Comparison of ENCODE assay signal across 26 cellular contexts in genomic region chr16:31023252-31023602, GRCh38. TPM values are rescaled to one million over a fixed set of nuclear protein-coding genes. Genes with fewer than 3 reads are reported as not detected.
A peak's percentile ranks its signal among the peaks of the same experiment; 100 is the strongest.
DNase-seq lines count a peak whose midpoint lies in the region; ATAC-seq, FAIRE-seq and TF ChIP-seq lines count a peak whose summit lies in the region.
"Had no signal": no experiment of that assay in that cellular context is flagged by ENCODE, and none has a peak within 500 bp of the region (broad histone marks: within the 10 kb centered on the region; RNA-seq: fewer than 3 reads in every experiment).

No MANE protein-coding gene starts in this region.

- WGBS in heart left ventricle, 4 donors = 85 to 91% (median 90%) methylated on average over 4 of the region's 4 CpGs
- WGBS in psoas muscle, 3 donors = 81 to 91% (median 89%) methylated on average over 4 of the region's 4 CpGs
- 69 to 86% (median 81%) methylated on average over 4 of the region's 4 CpGs for WGBS in spleen, 5 donors

- ATAC-seq in heart left ventricle (no peak), psoas muscle (peak in 1 of 4 donors; percentile 13), GM21390 (IDR thresholded peaks at IDR 0.05; ENCODE audit: unreplicated experiment) (no peak)
- ATAC-seq: A549, GM12878 had no signal

- peak overlapping the region; percentile 33 for H3K27ac ChIP-seq in left ventricle myocardium inferior (replicated peaks)
- peak overlapping the region in 4 of 12 donors; percentile 42 to 55 (median 52) for H3K27ac ChIP-seq in heart left ventricle
- H3K27ac ChIP-seq in SJCRH30 = peak overlapping the region; percentile 60; the same call in 1 of the 2 replicates
- peak overlapping the region; percentile 41 for H3K27ac ChIP-seq in psoas muscle
- peak overlapping the region in 7 of 8 donors; percentile 36 to 83 (median 60) for H3K27ac ChIP-seq in spleen
- H3K27ac ChIP-seq in kidney (ENCODE audit: low read depth in 2 of 2, low read length in 2 of 2) = no peak overlapping the region
- H3K27ac ChIP-seq: A549; BLaER1 treated with 17β-estradiol and CSF1 and Interleukin-3, amounts not matched to agents 10 nM and 100 nM had no signal

- no peak for DNase-seq in left ventricle myocardium inferior
- no peak for DNase-seq in heart left ventricle
- no peak for DNase-seq in SJCRH30
- no peak for DNase-seq in psoas muscle
- no peak for DNase-seq in spleen
- DNase-seq in kidney = no peak
- DNase-seq: 8988T; ACHN; AML-193; BE2C; CD4-positive, alpha-beta T cell; CD8-positive, alpha-beta memory T cell; DMS 273 treated with DMSO at 0.1 percent for 48 hours; DMS79; EL; GDM1; GOT3; HFFc6 had no signal

- H3K9ac ChIP-seq in kidney (ENCODE audit: low read length in 2 of 2) = no peak overlapping the region
- H3K9ac ChIP-seq: BLaER1 treated with 17β-estradiol and CSF1 and Interleukin-3, amounts not matched to agents 10 nM and 100 nM had no signal

- peaks cover 10% of the 10 kb centered on the region for H3K4me1 ChIP-seq in left ventricle myocardium inferior
- peaks cover 0 to 36% (median 0%) of the 10 kb centered on the region in 12 donors for H3K4me1 ChIP-seq in heart left ventricle
- peaks cover 14% of the 10 kb centered on the region for H3K4me1 ChIP-seq in SJCRH30
- H3K4me1 ChIP-seq in psoas muscle = no peaks in the 10 kb centered on the region
- peaks cover 0 to 27% (median 16%) of the 10 kb centered on the region in 6 donors for H3K4me1 ChIP-seq in spleen
- no peaks in the 10 kb centered on the region for H3K4me1 ChIP-seq in kidney (ENCODE audit: control insufficient read depth in 1 of 2, insufficient read depth in 1 of 2, low read depth in 1 of 2, low read length in 2 of 2)
- H3K4me1 ChIP-seq: A549, BE2C, HAP-1 had no signal

- FAIRE-seq in kidney (lab: Jason Lieb, UNC) = no peak
- FAIRE-seq: A549, D721Med, GM12878, H54 had no signal

- intact Hi-C loops in left ventricle myocardium inferior (cut with micrococcal nuclease) (no loop called here), heart left ventricle (cut with DNase I) (no loop called here), psoas muscle (cut with DNase I) (no loop called here), spleen (cut with DNase I; ENCODE audit: low total_unique reads) (no loop called here), kidney (cut with DNase I) (no loop called here)

- H3K4me3 ChIP-seq in left ventricle myocardium inferior (no peak overlapping the region), heart left ventricle (no peak overlapping the region), SJCRH30 (no peak overlapping the region), psoas muscle (no peak overlapping the region), spleen (no peak overlapping the region), kidney (ENCODE audit: low read length in 2 of 2) (no peak overlapping the region)
- H3K4me3 ChIP-seq: A549; BLaER1 treated with 17β-estradiol and CSF1 and Interleukin-3, amounts not matched to agents 10 nM and 100 nM; GM12878; HAP-1 had no signal

- H3K9me3 ChIP-seq in left ventricle myocardium inferior (replicated peaks) = no peaks in the 10 kb centered on the region
- H3K9me3 ChIP-seq in heart left ventricle = no peaks in the 10 kb centered on the region
- H3K9me3 ChIP-seq in SJCRH30 (replicated peaks) = no peaks in the 10 kb centered on the region
- no peaks in the 10 kb centered on the region for H3K9me3 ChIP-seq in psoas muscle
- H3K9me3 ChIP-seq in spleen = no peaks in the 10 kb centered on the region
- no peaks in the 10 kb centered on the region for H3K9me3 ChIP-seq in kidney (ENCODE audit: control insufficient read depth in 1 of 2, low read length in 2 of 2)
- H3K9me3 ChIP-seq: A549, BE2C, HAP-1 had no signal

- TF ChIP-seq CTCF in left ventricle myocardium inferior (IDR thresholded peaks at IDR 0.05; ENCODE audit: borderline replicate concordance) (no peak), heart left ventricle (IDR thresholded peaks at IDR 0.05) (no peak), psoas muscle (IDR thresholded peaks at IDR 0.05) (no peak), spleen (IDR thresholded peaks at IDR 0.05 in 8 of 11, conservative IDR thresholded peaks at IDR 0.05 in 3 of 11) (no peak), kidney (IDR thresholded peaks at IDR 0.05; ENCODE audit: borderline replicate concordance, extremely low read depth, insufficient read depth) (no peak)

- no peaks in the 10 kb centered on the region for H3K36me3 ChIP-seq in left ventricle myocardium inferior
- H3K36me3 ChIP-seq in heart left ventricle = no peaks in the 10 kb centered on the region
- H3K36me3 ChIP-seq in SJCRH30 = no peaks in the 10 kb centered on the region
- H3K36me3 ChIP-seq in psoas muscle (ENCODE audit: insufficient read depth in 1 of 2, low read depth in 1 of 2) = no peaks in the 10 kb centered on the region
- H3K36me3 ChIP-seq in spleen = no peaks in the 10 kb centered on the region
- H3K36me3 ChIP-seq in kidney (ENCODE audit: control insufficient read depth in 1 of 2, insufficient read depth in 2 of 2, low read length in 2 of 2) = no peaks in the 10 kb centered on the region
- H3K36me3 ChIP-seq: BE2C; BLaER1 treated with 17β-estradiol and CSF1 and Interleukin-3, amounts not matched to agents 10 nM and 100 nM; HAP-1 had no signal

- H3K27me3 ChIP-seq in left ventricle myocardium inferior (ENCODE audit: low read depth) (peaks cover under 1% of the 10 kb centered on the region), heart left ventricle (no peaks in the 10 kb centered on the region), SJCRH30 (no peaks in the 10 kb centered on the region), psoas muscle (ENCODE audit: insufficient read depth in 3 of 3, low read length in 2 of 3) (no peaks in the 10 kb centered on the region), spleen (replicated peaks in 1 of 7) (no peaks in the 10 kb centered on the region)
- H3K27me3 ChIP-seq: BE2C; BLaER1 treated with 17β-estradiol and CSF1 and Interleukin-3, amounts not matched to agents 10 nM and 100 nM had no signal

- TF ChIP-seq POLR2A in heart left ventricle (IDR thresholded peaks at IDR 0.05) = no peak
- no peak for TF ChIP-seq POLR2A in spleen (IDR thresholded peaks at IDR 0.05)

RNA-seq across cellular contexts. Expression of gene STX4, which starts 10.1 kb away (rescaled TPM):
- total RNA-seq in left ventricle myocardium inferior = 43.1 TPM
- total RNA-seq in heart left ventricle = 10 to 100 TPM; 19.5 to 65.8 (median 39.7) TPM
- polyA plus RNA-seq in heart left ventricle = 10 to 100 TPM; 50.5 to 73.8 TPM
- 22.6 and 23.9 TPM in 2 replicates for total RNA-seq in SJCRH30 (2014; rRNA removed; shearing (Covaris generic))
- 10 to 100 TPM; 47.6 to 57.8 (median 51.6) TPM for total RNA-seq in psoas muscle
- polyA plus RNA-seq in psoas muscle = 100 to 1,000 TPM in 1 of 3 donors, 10 to 100 TPM in 2; 61.8 to 123 (median 83.3) TPM
- 100 to 1,000 TPM in 2 of 7 donors, 10 to 100 TPM in 5; 54.0 to 118 (median 75.7) TPM for total RNA-seq in spleen
- 100 to 1,000 TPM in 2 of 3 donors, 10 to 100 TPM in 1; 55.3 to 135 (median 131) TPM for polyA plus RNA-seq in spleen
- total RNA-seq in kidney = 60.6 TPM
- 61.2 TPM for polyA plus RNA-seq in kidney (ENCODE audit: insufficient read depth, low read depth, low replicate concordance)

RNA-seq across cellular contexts. Expression of gene STX1B, which starts 12.8 kb away (rescaled TPM):
- 0.77 TPM for total RNA-seq in left ventricle myocardium inferior
- total RNA-seq in heart left ventricle = 1 to 10 TPM in 4 of 9 donors, under 1 TPM in 5; 0.20 to 2.1 (median 1.00) TPM
- polyA plus RNA-seq in heart left ventricle = under 1 TPM; 0.22 to 0.76 TPM
- 0.94 and 1.4 TPM in 2 replicates for total RNA-seq in SJCRH30 (2014; rRNA removed; shearing (Covaris generic))
- under 1 TPM in 3 of 4 donors, not detected in 1; 0.11 to 0.64 (median 0.26) TPM for total RNA-seq in psoas muscle
- polyA plus RNA-seq in psoas muscle = under 1 TPM; 0.04 to 0.14 (median 0.05) TPM
- total RNA-seq in spleen = 1 to 10 TPM in 5 of 7 donors, under 1 TPM in 2; 0.46 to 4.2 (median 1.8) TPM
- 1 to 10 TPM in 1 of 3 donors, under 1 TPM in 2; 0.29 to 1.2 (median 0.43) TPM for polyA plus RNA-seq in spleen
- total RNA-seq in kidney = 1.7 TPM
- 0.22 TPM for polyA plus RNA-seq in kidney (ENCODE audit: insufficient read depth, low read depth, low replicate concordance)
- polyA plus RNA-seq: CD14-positive monocyte had no signal

RNA-seq across cellular contexts. Expression of gene HSD3B7, which starts 38.2 kb away (rescaled TPM):
- total RNA-seq in left ventricle myocardium inferior (5.5 TPM), heart left ventricle (10 to 100 TPM in 3 of 9 donors, 1 to 10 TPM in 6; 3.8 to 27.2 (median 6.9) TPM), psoas muscle (10 to 100 TPM in 1 of 4 donors, 1 to 10 TPM in 3; 3.2 to 12.8 (median 5.4) TPM), spleen (10 to 100 TPM; 11.0 to 24.5 (median 18.6) TPM), kidney (40.5 TPM)
- polyA plus RNA-seq in heart left ventricle (1 to 10 TPM; 7.1 to 7.8 TPM), psoas muscle (1 to 10 TPM; 3.5 to 4.9 (median 4.1) TPM), spleen (10 to 100 TPM in 1 of 3 donors, 1 to 10 TPM in 2; 5.3 to 19.4 (median 6.7) TPM), kidney (ENCODE audit: insufficient read depth, low read depth, low replicate concordance) (24.4 TPM)
- 2.6 and 3.4 TPM in 2 replicates for total RNA-seq in SJCRH30 (2014; rRNA removed; shearing (Covaris generic))
- polyA plus RNA-seq: CD8-positive, alpha-beta memory T cell had no signal

RNA-seq across cellular contexts. Expression of gene ZNF668, which starts 50.8 kb away (rescaled TPM):
- total RNA-seq in left ventricle myocardium inferior = 5.3 TPM
- total RNA-seq in heart left ventricle = 10 to 100 TPM in 2 of 9 donors, 1 to 10 TPM in 7; 3.5 to 11.4 (median 5.8) TPM
- polyA plus RNA-seq in heart left ventricle = 1 to 10 TPM; 6.6 to 9.8 TPM
- total RNA-seq in SJCRH30 (2014; rRNA removed; shearing (Covaris generic)) = 21.5 and 21.8 TPM in 2 replicates
- total RNA-seq in psoas muscle = 1 to 10 TPM; 5.3 to 7.5 (median 5.8) TPM
- 10 to 100 TPM in 2 of 3 donors, 1 to 10 TPM in 1; 7.2 to 12.3 (median 10.9) TPM for polyA plus RNA-seq in psoas muscle
- 10 to 100 TPM in 3 of 7 donors, 1 to 10 TPM in 4; 8.9 to 12.5 (median 9.2) TPM for total RNA-seq in spleen
- polyA plus RNA-seq in spleen = 1 to 10 TPM; 6.2 to 9.8 (median 6.4) TPM
- 6.4 TPM for total RNA-seq in kidney
- polyA plus RNA-seq in kidney (ENCODE audit: insufficient read depth, low read depth, low replicate concordance) = 5.4 TPM

RNA-seq across cellular contexts. Expression of gene ZNF646, which starts 51.0 kb away (rescaled TPM):
- total RNA-seq in left ventricle myocardium inferior = 9.6 TPM
- total RNA-seq in heart left ventricle = 10 to 100 TPM in 6 of 9 donors, 1 to 10 TPM in 3; 8.3 to 15.5 (median 10.3) TPM
- 1 to 10 TPM; 6.4 to 7.6 TPM for polyA plus RNA-seq in heart left ventricle
- 20.3 and 26.4 TPM in 2 replicates for total RNA-seq in SJCRH30 (2014; rRNA removed; shearing (Covaris generic))
- 10 to 100 TPM in 2 of 4 donors, 1 to 10 TPM in 2; 8.4 to 22.6 (median 12.3) TPM for total RNA-seq in psoas muscle
- 10 to 100 TPM in 1 of 3 donors, 1 to 10 TPM in 2; 4.0 to 20.8 (median 5.9) TPM for polyA plus RNA-seq in psoas muscle
- total RNA-seq in spleen = 10 to 100 TPM; 20.2 to 28.4 (median 25.6) TPM
- polyA plus RNA-seq in spleen = 10 to 100 TPM in 1 of 3 donors, 1 to 10 TPM in 2; 3.2 to 11.8 (median 3.3) TPM
- 20.5 TPM for total RNA-seq in kidney
- polyA plus RNA-seq in kidney (ENCODE audit: insufficient read depth, low read depth, low replicate concordance) = 2.9 TPM

Comparison
In these comparisons a context has a peak if more than half of its experiments do, and no peak if none do; other contexts are left out.
1. H3K27ac ChIP-seq: peak in left ventricle myocardium inferior (single experiment), SJCRH30 (single experiment), psoas muscle (single experiment) and spleen (7 of 8); none in kidney (0 of 2).